In genomic region chr10:49296826-49297225, GRCh38 we compare ENCODE assay signal across 22 cellular contexts. TPM values are rescaled to one million over a fixed set of nuclear protein-coding genes. Genes with fewer than 3 reads are reported as not detected.
"Had no signal": no experiment of that assay in that cellular context is flagged by ENCODE, and none has a peak within 500 bp of the region (broad histone marks: within the 10 kb centered on the region; RNA-seq: fewer than 3 reads in every experiment).

No MANE protein-coding gene starts in this region.

- H3K9me3 Mint-ChIP-seq: activated T-helper 1 cell treated with anti-CD3 and anti-CD28 coated beads, Interleukin-12 subunit alpha, Interleukin-12 subunit beta, Interleukin-2, Interleukin-4 antibody, amounts not matched to agents 30 ng/mL and 10 ng/mL and 1 ng/mL, durations not matched to agents 14 hours and 24 hours and 36 hours; dendritic cell treated with granulocyte-macrophage colony-stimulating factor and Interleukin-4, amounts not matched to agents 40 ng/mL and 50 ng/mL, for 4 days; effector memory CD8-positive, alpha-beta T cell; naive thymus-derived CD8-positive, alpha-beta T cell; stimulated activated naive CD8-positive, alpha-beta T cell treated with anti-CD3 and anti-CD28 coated beads, Interleukin-15, Interleukin-2, amounts not matched to agents 100 ng/mL and 50 ng/mL, for 24 hours; T-helper 2 cell treated with Interferon-gamma antibody and Interleukin-4, amounts not matched to agents 5 μg/mL and 100 μg/mL, for 36 hours had no signal

- H3K27ac Mint-ChIP-seq: activated CD4-positive, alpha-beta T cell treated with anti-CD3 and anti-CD28 coated beads for 36 hours; activated naive CD8-positive, alpha-beta T cell; activated T-helper 1 cell treated with anti-CD3 and anti-CD28 coated beads, Interleukin-12 subunit alpha, Interleukin-12 subunit beta, Interleukin-2, Interleukin-4 antibody, amounts not matched to agents 30 ng/mL and 10 ng/mL and 1 ng/mL, durations not matched to agents 14 hours and 24 hours and 36 hours; dendritic cell treated with granulocyte-macrophage colony-stimulating factor and Interleukin-4, amounts not matched to agents 40 ng/mL and 50 ng/mL, for 4 days; effector memory CD8-positive, alpha-beta T cell; naive thymus-derived CD8-positive, alpha-beta T cell; stimulated activated naive CD8-positive, alpha-beta T cell treated with anti-CD3 and anti-CD28 coated beads, Interleukin-15, Interleukin-2, amounts not matched to agents 100 ng/mL and 50 ng/mL, for 24 hours; T-helper 2 cell treated with Interferon-gamma antibody and Interleukin-4, amounts not matched to agents 5 μg/mL and 100 μg/mL, for 36 hours had no signal

- H3K4me3 Mint-ChIP-seq: activated CD4-positive, alpha-beta T cell treated with anti-CD3 and anti-CD28 coated beads for 36 hours; activated naive CD8-positive, alpha-beta T cell; activated T-helper 1 cell treated with anti-CD3 and anti-CD28 coated beads, Interleukin-12 subunit alpha, Interleukin-12 subunit beta, Interleukin-2, Interleukin-4 antibody, amounts not matched to agents 30 ng/mL and 10 ng/mL and 1 ng/mL, durations not matched to agents 14 hours and 24 hours and 36 hours; dendritic cell treated with granulocyte-macrophage colony-stimulating factor and Interleukin-4, amounts not matched to agents 40 ng/mL and 50 ng/mL, for 4 days; effector memory CD8-positive, alpha-beta T cell; naive thymus-derived CD8-positive, alpha-beta T cell; stimulated activated naive CD8-positive, alpha-beta T cell treated with anti-CD3 and anti-CD28 coated beads, Interleukin-15, Interleukin-2, amounts not matched to agents 100 ng/mL and 50 ng/mL, for 24 hours; T-helper 2 cell treated with Interferon-gamma antibody and Interleukin-4, amounts not matched to agents 5 μg/mL and 100 μg/mL, for 36 hours had no signal

- H3K4me3 ChIP-seq: pancreas, suprapubic skin had no signal

- H3K4me1 Mint-ChIP-seq: activated CD4-positive, alpha-beta T cell treated with anti-CD3 and anti-CD28 coated beads for 36 hours had no signal

- H3K36me3 Mint-ChIP-seq: activated naive CD8-positive, alpha-beta T cell; naive thymus-derived CD8-positive, alpha-beta T cell had no signal

- H3K27me3 ChIP-seq: pancreas, suprapubic skin had no signal

- H3K9me3 ChIP-seq: neutrophil, pancreas, suprapubic skin had no signal

- DNase-seq: activated CD4-positive, alpha-beta T cell treated with anti-CD3 and anti-CD28 coated beads for 36 hours; activated CD4-positive, alpha-beta T cell treated with anti-CD3 and anti-CD28 coated beads, Interleukin-2, amount 50 U/mL, for 48 hours; activated T-cell treated with anti-CD3 and anti-CD28 coated beads for 4 hours; effector memory CD8-positive, alpha-beta T cell; foreskin fibroblast; hypothalamus; kidney; mesenchymal stem cell; naive thymus-derived CD8-positive, alpha-beta T cell; pancreas; trophoblast cell had no signal

- H3K36me3 ChIP-seq: neutrophil, pancreas, suprapubic skin had no signal

- H3K27me3 Mint-ChIP-seq: stimulated activated naive CD8-positive, alpha-beta T cell treated with anti-CD3 and anti-CD28 coated beads, Interleukin-15, Interleukin-2, amounts not matched to agents 100 ng/mL and 50 ng/mL, for 24 hours had no signal

- H3K27ac ChIP-seq: epithelial cell of prostate, neutrophil, pancreas, suprapubic skin had no signal

RNA-seq across cellular contexts. Expression of gene C10orf71, which starts 2.1 kb away (rescaled TPM):
- total RNA-seq: activated CD4-positive, alpha-beta T cell treated with anti-CD3 and anti-CD28 coated beads for 36 hours; activated T-helper 1 cell treated with anti-CD3 and anti-CD28 coated beads, Interleukin-12 subunit alpha, Interleukin-12 subunit beta, Interleukin-2, Interleukin-4 antibody, amounts not matched to agents 30 ng/mL and 10 ng/mL and 1 ng/mL, durations not matched to agents 14 hours and 24 hours and 36 hours; chondrocyte; kidney; liver; mucosa of gallbladder; naive thymus-derived CD8-positive, alpha-beta T cell; suprapubic skin had no signal
